In the genomic region with DNA sequence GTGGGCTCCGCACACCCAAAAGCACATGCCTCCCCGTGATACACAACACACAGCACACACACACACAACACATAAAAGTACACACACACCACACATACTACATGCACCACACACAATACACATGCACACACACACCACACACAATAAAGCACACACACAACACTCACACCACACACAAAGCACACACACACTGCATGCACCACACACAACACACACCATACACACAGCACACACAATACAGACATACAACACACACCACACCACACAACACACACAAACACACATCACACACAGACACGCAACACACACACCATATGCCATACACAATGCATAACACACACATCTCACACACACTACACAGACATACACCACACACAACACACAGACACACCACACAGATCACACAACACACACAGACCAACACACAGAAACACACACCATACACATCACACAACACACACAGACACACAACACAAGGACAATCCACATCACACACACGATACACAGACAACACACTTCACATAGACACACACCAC, we compare ENCODE assay signal across 25 cellular contexts. TPM values are rescaled to one million over a fixed set of nuclear protein-coding genes. Genes with fewer than 3 reads are reported as not detected.
DNase-seq lines count a peak whose midpoint lies in the region; ATAC-seq, FAIRE-seq and TF ChIP-seq lines count a peak whose summit lies in the region.
"Had no signal": no experiment of that assay in that cellular context is flagged by ENCODE, and none has a peak within 500 bp of the region (broad histone marks: within the 10 kb centered on the region; RNA-seq: fewer than 3 reads in every experiment).

No MANE protein-coding gene starts in this region.

- CTCF ChIA-PET in HEK293 (lab: Yijun Ruan, JAX), result no interaction called here
- CTCF ChIA-PET in GM12878 (lab: Yijun Ruan, JAX), result no interaction called here

- TF ChIP-seq EP300 in GM12878 (IDR thresholded peaks at IDR 0.05; ENCODE audit: borderline replicate concordance in 1 of 2, control insufficient read depth in 1 of 2, low read depth in 2 of 2, low read length in 2 of 2), result no peak

- H4K91ac ChIP-seq in neuronal stem cell (ENCODE audit: low read depth, low read length, poor library complexity), result no peak overlapping the region

- BruUV-seq in GM12878 (replicated peaks; lab: Mats Ljungman, UMichigan), result no TSS peak

- peak overlapping the region; percentile 58 for H2AK5ac ChIP-seq in neuronal stem cell (ENCODE audit: low read depth, low read length)

- no peak for ATAC-seq in GM12878
- no peak for ATAC-seq in GM18870 (IDR thresholded peaks at IDR 0.05; ENCODE audit: unreplicated experiment)
- no peak for ATAC-seq in HG02588 (IDR thresholded peaks at IDR 0.05; ENCODE audit: unreplicated experiment)
- ATAC-seq: PC-3 had no signal

- no peak overlapping the region for H3K4ac ChIP-seq in neuronal stem cell (ENCODE audit: low read length)

- peak overlapping the region; percentile 11 for H3K14ac ChIP-seq in neuronal stem cell (ENCODE audit: low read length)

- H2AFZ ChIP-seq in GM12878 (ENCODE audit: control insufficient read depth, low read depth, low read length) (no peak overlapping the region), neuronal stem cell (ENCODE audit: low read length) (peak overlapping the region; percentile 20), Karpas-422 (ENCODE audit: low read length) (no peak overlapping the region)

- no peak overlapping the region for H3K27ac ChIP-seq in HEK293 (ENCODE audit: extremely low read depth, low read depth, low read length)
- no peak overlapping the region for H3K27ac ChIP-seq in GM12878 (ENCODE audit: control insufficient read depth, insufficient read depth)
- H3K27ac ChIP-seq in neuronal stem cell (replicated peaks; ENCODE audit: low read length), result no peak overlapping the region
- no peak overlapping the region for H3K27ac ChIP-seq in Karpas-422 (ENCODE audit: low read length)
- H3K27ac ChIP-seq: 22Rv1, SK-N-MC had no signal

- no peak overlapping the region for H2BK12ac ChIP-seq in neuronal stem cell (ENCODE audit: low read length)

- H3K9me2 ChIP-seq in Karpas-422 (replicated peaks; ENCODE audit: insufficient read depth, low read length), result no peaks in the 10 kb centered on the region

- POLR2A ChIA-PET in HEK293 (lab: Yijun Ruan, JAX) (no interaction called here), GM12878 (lab: Charles Lee) (no interaction called here)

- in situ Hi-C loops in GM12878 (cut with MboI), result no loop called here

- H4K8ac ChIP-seq in neuronal stem cell (ENCODE audit: low read depth, low read length), result no peak overlapping the region

- H3K4me3 ChIP-seq in HEK293 (ENCODE audit: low read depth, low read length) (no peak overlapping the region), GM12878 (no peak overlapping the region), neuronal stem cell (ENCODE audit: low read length in 2 of 2) (peak overlapping the region in 1 of 2 donors; percentile 69), Karpas-422 (ENCODE audit: low read length) (no peak overlapping the region)
- H3K4me3 ChIP-seq: SK-N-MC had no signal

- no peak overlapping the region for H3K23ac ChIP-seq in neuronal stem cell (ENCODE audit: low read depth, low read length, poor library complexity)

- TF ChIP-seq POLR2A in GM12878 (IDR thresholded peaks at IDR 0.05; ENCODE audit: low read depth, low read length), result no peak

- no peaks in the 10 kb centered on the region for H3K79me1 ChIP-seq in neuronal stem cell (ENCODE audit: low read depth, low read length)

- no peak overlapping the region for H2BK120ac ChIP-seq in neuronal stem cell (ENCODE audit: low read depth, low read length)

- no peak for TF ChIP-seq RAD21 in GM12878 (IDR thresholded peaks at IDR 0.05; ENCODE audit: insufficient read depth, low read depth, low read length)

- peak overlapping the region; percentile 88 for H2BK5ac ChIP-seq in neuronal stem cell (ENCODE audit: low read length)

- RAD21 ChIA-PET in GM12878 (lab: Charles Lee; ENCODE audit: unreplicated experiment), result no interaction called here

- intact Hi-C loops in GM12878 (cut with micrococcal nuclease; ENCODE audit: unreplicated experiment), result no loop called here

- H3K9me3 ChIP-seq in HEK293 (ENCODE audit: control insufficient read depth, insufficient read depth, low read depth, low read length) (no peaks in the 10 kb centered on the region), GM12878 (replicated peaks; ENCODE audit: control insufficient read depth, insufficient read depth, low read length) (no peaks in the 10 kb centered on the region), neuronal stem cell (replicated peaks in 1 of 2; ENCODE audit: control insufficient read depth in 2 of 2, insufficient read depth in 1 of 2, low read depth in 1 of 2, low read length in 2 of 2) (peaks cover 0 to 14% of the 10 kb centered on the region in 2 donors), Karpas-422 (ENCODE audit: low read length) (no peaks in the 10 kb centered on the region)

- 60% methylated on average over 4 of the region's 4 CpGs for WGBS in GM12878 (ENCODE audit: insufficient coverage, insufficient replicate concordance, low lambda C conversion rate, missing lambda C conversion rate)
- WGBS in neuronal stem cell (ENCODE audit: extremely low coverage in 2 of 2, insufficient read length in 2 of 2, insufficient replicate concordance in 1 of 2), 2 donors, result 100% methylated on average over 1 of the region's 4 CpGs; no CpG with 5 or more reads in 1 of the 2 donors

- H3K79me2 ChIP-seq in GM12878 (ENCODE audit: control insufficient read depth, insufficient read depth, low read length), result no peaks in the 10 kb centered on the region
- H3K79me2 ChIP-seq in Karpas-422 (ENCODE audit: low read length), result no peaks in the 10 kb centered on the region

- no peaks in the 10 kb centered on the region for H4K20me1 ChIP-seq in GM12878 (ENCODE audit: control insufficient read depth, insufficient read depth)
- no peaks in the 10 kb centered on the region for H4K20me1 ChIP-seq in Karpas-422 (ENCODE audit: insufficient read depth, low read depth, low read length)

- H3K4me1 ChIP-seq in HEK293 (ENCODE audit: control insufficient read depth, insufficient read depth, low read length), result no peaks in the 10 kb centered on the region
- H3K4me1 ChIP-seq in GM12878 (ENCODE audit: control insufficient read depth, insufficient read depth, low read length), result peaks cover 3% of the 10 kb centered on the region
- peaks cover 5 to 8% of the 10 kb centered on the region in 2 donors for H3K4me1 ChIP-seq in neuronal stem cell (ENCODE audit: control insufficient read depth in 2 of 2, insufficient read depth in 1 of 2, low read depth in 1 of 2, low read length in 2 of 2)
- peaks cover 51% of the 10 kb centered on the region for H3K4me1 ChIP-seq in Karpas-422 (ENCODE audit: low read length)

- no peaks in the 10 kb centered on the region for H3K36me3 ChIP-seq in HEK293 (ENCODE audit: control insufficient read depth in 2 of 2, insufficient read depth in 1 of 2, low read length in 2 of 2)
- H3K36me3 ChIP-seq in GM12878 (ENCODE audit: control insufficient read depth in 2 of 2, insufficient read depth in 2 of 2, low read length in 1 of 2), result no peaks in the 10 kb centered on the region
- H3K36me3 ChIP-seq in neuronal stem cell (replicated peaks in 1 of 2; ENCODE audit: control insufficient read depth in 2 of 2, insufficient read depth in 2 of 2, low read length in 2 of 2), result peaks cover 0 to 4% of the 10 kb centered on the region in 2 donors
- H3K36me3 ChIP-seq in Karpas-422 (ENCODE audit: insufficient read depth, low read length), result no peaks in the 10 kb centered on the region

- SMC1A ChIA-PET in GM12878 (lab: Charles Lee; ENCODE audit: uncharacterized antibody, unreplicated experiment), result no interaction called here

- H3K27me3 ChIP-seq in GM12878 (replicated peaks in 1 of 2; ENCODE audit: control insufficient read depth in 2 of 2, insufficient read depth in 2 of 2, low read length in 1 of 2), result no peaks in the 10 kb centered on the region; a peak in 1 of 4 replicates
- H3K27me3 ChIP-seq in neuronal stem cell (ENCODE audit: control insufficient read depth in 3 of 3, insufficient read depth in 3 of 3, low read depth in 1 of 3, low read length in 3 of 3), result peaks cover 0 to 14% (median 6%) of the 10 kb centered on the region in 3 experiments
- no peaks in the 10 kb centered on the region for H3K27me3 ChIP-seq in Karpas-422 (ENCODE audit: low read length)

- no peak overlapping the region for H3K4me2 ChIP-seq in GM12878 (ENCODE audit: control insufficient read depth, insufficient read depth)
- no peak overlapping the region for H3K4me2 ChIP-seq in neuronal stem cell (ENCODE audit: insufficient read depth, low read length, poor library complexity, severe bottlenecking)
- no peak overlapping the region for H3K4me2 ChIP-seq in Karpas-422 (ENCODE audit: low read depth, low read length, poor library complexity, severe bottlenecking)

- DNase-seq in NCI-H2171 treated with DMSO at 0.1 percent for 48 hours (lab: John Stamatoyannopoulos, UW) (peak; percentile 34), NCI-H2171 (lab: John Stamatoyannopoulos, UW) (no peak), GM12878 (ENCODE audit: low read depth, low spot score) (no peak), neuronal stem cell (ENCODE audit: low spot score) (no peak), Karpas-422 (no peak)
- DNase-seq: GOT3, KBM-7, NCI-H1092 treated with DMSO at 0.1 percent for 48 hours, NCI-H146, NCI-H2029, NCI-H446, NCI-H526 treated with DMSO at 0.1 percent for 48 hours, PC-3, SHP77 treated with DMSO at 0.1 percent for 48 hours, SW 1271 had no signal

- TF ChIP-seq CTCF in HEK293 (tag by site-specific recombination; IDR thresholded peaks at IDR 0.05) (no peak), GM12878 (IDR thresholded peaks at IDR 0.05 in 2 of 3, conservative IDR thresholded peaks at IDR 0.05 in 1 of 3; ENCODE audit: control insufficient read depth in 2 of 3, extremely low read depth in 1 of 3, insufficient read depth in 1 of 3, low read depth in 3 of 3, low read length in 3 of 3) (no peak)

- no peak overlapping the region for H3K18ac ChIP-seq in neuronal stem cell (ENCODE audit: low read length)

- FAIRE-seq in GM12878 (lab: Jason Lieb, UNC), result no peak
- FAIRE-seq: G401.6, GM18507 had no signal

- peak overlapping the region; percentile 90 for H2BK15ac ChIP-seq in neuronal stem cell (ENCODE audit: low read length)

- no peak overlapping the region for H3K9ac ChIP-seq in GM12878 (ENCODE audit: control insufficient read depth, insufficient read depth, low read length)
- H3K9ac ChIP-seq in neuronal stem cell (ENCODE audit: low read depth, low read length, poor library complexity), result peak overlapping the region; percentile 26
- H3K9ac ChIP-seq in Karpas-422 (ENCODE audit: low read length), result no peak overlapping the region

RNA-seq across cellular contexts. Expression of a gene that starts 3.4 kb away (rescaled TPM):
- 0.13 TPM in 1 of 2 replicates, not detected in the other for total RNA-seq in GM12878 (2013; cell fraction: nucleolus; rRNA removed)
- total RNA-seq in GM12878 (2014; rRNA removed) (0.11 and 0.23 TPM in 2 replicates), GM12878 (2014; rRNA removed; fragmentation: Illumina TruSeq; extraction: Trizol) (not detected in 2 replicates), GM12878 (2021) (0.08 TPM in 1 of 2 replicates, not detected in the other)
- polyA plus RNA-seq in GM12878 (2011; ENCODE audit: low read depth), result not detected
- polyA plus RNA-seq in GM12878 (2011; rRNA removed) (0.01 and 0.04 TPM in 2 replicates), GM12878 (2014; fragmentation: Illumina TruSeq; extraction: Trizol) (not detected in 2 replicates), GM12878 (2014; fragmentation: Nextera tagmentation; extraction: Ambion mirVana) (not detected), GM12878 (2014; rRNA removed) (not detected in 2 replicates), GM12878 (2016; fragmentation: Nextera tagmentation; extraction: Ambion mirVana) (under 1 TPM in 1 of 2 experiments, not detected in 1; 0.04 TPM)
- polyA plus RNA-seq in GM12878 (2011; cell fraction: cytosol; rRNA removed), result 0.02 and 0.04 TPM in 2 replicates
- polyA plus RNA-seq in GM12878 (2011; cell fraction: nucleus; rRNA removed), result 0.29 and 0.49 TPM in 2 replicates
- 0.01 TPM in 1 of 2 replicates, not detected in the other for polyA plus RNA-seq in GM12878 (2012)
- polyA minus RNA-seq in GM12878 (2011; rRNA and poly(A)+ RNA removed), result 0.26 TPM in 1 of 2 replicates, not detected in the other
- polyA minus RNA-seq in GM12878 (2011; cell fraction: cytosol; rRNA and poly(A)+ RNA removed), result not detected in 2 replicates
- polyA minus RNA-seq in GM12878 (2011; cell fraction: nucleus; rRNA and poly(A)+ RNA removed), result 0.24 and 0.38 TPM in 2 replicates
- polyA plus RNA-seq in neuronal stem cell (2013, experiment 1 of 2), result 0.08 TPM
- polyA plus RNA-seq in neuronal stem cell (2013, experiment 2 of 2), result 0.08 TPM
- 0.34 and 0.43 TPM in 2 replicates for total RNA-seq in Karpas-422 (2014; rRNA removed; shearing (Covaris generic); ENCODE audit: low replicate concordance)
- total RNA-seq: Daoy, RPMI7951 had no signal
- polyA plus RNA-seq: CD14-positive monocyte had no signal

RNA-seq across cellular contexts. Expression of a gene that starts 20.1 kb away (rescaled TPM):
- total RNA-seq in GM12878 (2013; cell fraction: nucleolus; rRNA removed), result 0.98 and 1.7 TPM in 2 replicates
- total RNA-seq in GM12878 (2014; rRNA removed), result not detected in 2 replicates
- total RNA-seq in GM12878 (2014; rRNA removed; fragmentation: Illumina TruSeq; extraction: Trizol), result not detected in 2 replicates
- total RNA-seq in GM12878 (2021), result 0.10 TPM in 1 of 2 replicates, not detected in the other
- not detected for polyA plus RNA-seq in GM12878 (2011; ENCODE audit: low read depth)
- polyA plus RNA-seq in GM12878 (2011; rRNA removed), result 0.04 and 0.10 TPM in 2 replicates
- polyA plus RNA-seq in GM12878 (2011; cell fraction: cytosol; rRNA removed), result 0.12 and 0.15 TPM in 2 replicates
- polyA plus RNA-seq in GM12878 (2011; cell fraction: nucleus; rRNA removed), result 0.61 and 1.2 TPM in 2 replicates
- polyA plus RNA-seq in GM12878 (2012), result 0.14 and 0.19 TPM in 2 replicates
- polyA plus RNA-seq in GM12878 (2014; fragmentation: Illumina TruSeq; extraction: Trizol), result not detected in 2 replicates
- polyA plus RNA-seq in GM12878 (2014; fragmentation: Nextera tagmentation; extraction: Ambion mirVana), result not detected
- 0.04 TPM in 2 replicates for polyA plus RNA-seq in GM12878 (2014; rRNA removed)
- polyA plus RNA-seq in GM12878 (2016; fragmentation: Nextera tagmentation; extraction: Ambion mirVana), result not detected
- polyA minus RNA-seq in GM12878 (2011; rRNA and poly(A)+ RNA removed), result 0.10 TPM in 1 of 2 replicates, not detected in the other
- 0.67 TPM in 1 of 2 replicates, not detected in the other for polyA minus RNA-seq in GM12878 (2011; cell fraction: cytosol; rRNA and poly(A)+ RNA removed)
- polyA minus RNA-seq in GM12878 (2011; cell fraction: nucleus; rRNA and poly(A)+ RNA removed), result 0.29 and 0.48 TPM in 2 replicates
- polyA plus RNA-seq in neuronal stem cell (2013, experiment 1 of 2), result 37.4 TPM
- polyA plus RNA-seq in neuronal stem cell (2013, experiment 2 of 2), result 37.2 TPM
- 11.7 and 38.4 TPM in 2 replicates for total RNA-seq in Karpas-422 (2014; rRNA removed; shearing (Covaris generic); ENCODE audit: low replicate concordance)

RNA-seq across cellular contexts. Expression of a gene that starts 56.3 kb away (rescaled TPM):
- total RNA-seq in GM12878 (2013; cell fraction: nucleolus; rRNA removed), result 3.0 and 4.6 TPM in 2 replicates
- total RNA-seq in GM12878 (2014; rRNA removed), result 18.1 and 29.7 TPM in 2 replicates
- 4.6 and 4.8 TPM in 2 replicates for total RNA-seq in GM12878 (2014; rRNA removed; fragmentation: Illumina TruSeq; extraction: Trizol)
- 23.5 and 26.1 TPM in 2 replicates for total RNA-seq in GM12878 (2021)
- 3.2 TPM for polyA plus RNA-seq in GM12878 (2011; ENCODE audit: low read depth)
- polyA plus RNA-seq in GM12878 (2011; rRNA removed), result 1.2 and 3.8 TPM in 2 replicates
- polyA plus RNA-seq in GM12878 (2011; cell fraction: cytosol; rRNA removed), result 5.9 and 8.6 TPM in 2 replicates
- polyA plus RNA-seq in GM12878 (2011; cell fraction: nucleus; rRNA removed), result 6.3 and 9.4 TPM in 2 replicates
- 7.6 and 11.2 TPM in 2 replicates for polyA plus RNA-seq in GM12878 (2012)
- 0.66 TPM in 1 of 2 replicates, not detected in the other for polyA plus RNA-seq in GM12878 (2014; fragmentation: Illumina TruSeq; extraction: Trizol)
- polyA plus RNA-seq in GM12878 (2014; fragmentation: Nextera tagmentation; extraction: Ambion mirVana), result 1 to 10 TPM in 1 of 2 experiments, not detected in 1; 1.5 TPM
- 23.8 and 26.3 TPM in 2 replicates for polyA plus RNA-seq in GM12878 (2014; rRNA removed)
- polyA plus RNA-seq in GM12878 (2016; fragmentation: Nextera tagmentation; extraction: Ambion mirVana), result 10 to 100 TPM; 14.7 to 25.8 TPM
- polyA minus RNA-seq in GM12878 (2011; rRNA and poly(A)+ RNA removed), result 0.29 and 0.82 TPM in 2 replicates
- 1.2 and 3.7 TPM in 2 replicates for polyA minus RNA-seq in GM12878 (2011; cell fraction: cytosol; rRNA and poly(A)+ RNA removed)
- 3.3 and 7.7 TPM in 2 replicates for polyA minus RNA-seq in GM12878 (2011; cell fraction: nucleus; rRNA and poly(A)+ RNA removed)
- polyA plus RNA-seq in neuronal stem cell (2013, experiment 1 of 2), result 6.7 TPM
- polyA plus RNA-seq in neuronal stem cell (2013, experiment 2 of 2), result 6.9 TPM
- 40.1 and 104 TPM in 2 replicates for total RNA-seq in Karpas-422 (2014; rRNA removed; shearing (Covaris generic); ENCODE audit: low replicate concordance)
